ENCODE assay signal across 9 cellular contexts in genomic region chr17:79970576-79971068, GRCh38.
DNase-seq lines count a peak whose midpoint lies in the region; ATAC-seq and TF ChIP-seq lines count a peak whose summit lies in the region.
"Had no signal": no experiment of that assay in that cellular context is flagged by ENCODE, and none has a peak within 500 bp of the region (broad histone marks: within the 10 kb centered on the region; RNA-seq: fewer than 3 reads in every experiment).

No MANE protein-coding gene starts in this region.

- H3F3A ChIP-seq in GM23338 (replicated peaks; ENCODE audit: low read depth) (peaks cover 18% of the 10 kb centered on the region; the same call in 1 of the 2 replicates), PC-9 (ENCODE audit: insufficient read depth, low read depth) (no peaks in the 10 kb centered on the region)

- peaks cover 7% of the 10 kb centered on the region for H3K27me3 Mint-ChIP-seq in GM23338 (ENCODE audit: insufficient read depth, low read depth, poor library complexity)
- H3K27me3 Mint-ChIP-seq in memory B cell: peaks cover 3% of the 10 kb centered on the region

- H3K27me3 ChIP-seq in GM23338 (ENCODE audit: insufficient read depth): no peaks in the 10 kb centered on the region
- H3K27me3 ChIP-seq in PC-9 (ENCODE audit: insufficient read depth, low read depth): no peaks in the 10 kb centered on the region

- BruUV-seq in PC-9 (replicated peaks; lab: Mats Ljungman, UMichigan): no TSS peak

- H3K4me3 Mint-ChIP-seq in GM23338: no peak overlapping the region
- H3K4me3 Mint-ChIP-seq in memory B cell: peak overlapping the region; percentile 35
- H3K4me3 Mint-ChIP-seq: effector memory CD8-positive, alpha-beta T cell had no signal

- peaks cover 16% of the 10 kb centered on the region for H3K4me1 ChIP-seq in GM23338 (ENCODE audit: insufficient read depth)
- no peaks in the 10 kb centered on the region for H3K4me1 ChIP-seq in PC-9 (replicated peaks; ENCODE audit: insufficient read depth)

- peak; percentile 61 for ATAC-seq in GM23338
- ATAC-seq in memory B cell (ENCODE audit: low read depth): peak; percentile 77
- no peak for ATAC-seq in HG03039 (IDR thresholded peaks at IDR 0.05; ENCODE audit: unreplicated experiment)
- ATAC-seq: effector memory CD8-positive, alpha-beta T cell had no signal

- H3K9me3 ChIP-seq in PC-9 (ENCODE audit: insufficient read depth, low read depth): no peaks in the 10 kb centered on the region

- H3K36me3 ChIP-seq in GM23338 (ENCODE audit: insufficient read depth): peaks cover 8% of the 10 kb centered on the region
- no peaks in the 10 kb centered on the region for H3K36me3 ChIP-seq in PC-9 (ENCODE audit: low read depth)

- POLR2A ChIA-PET in PC-9 (lab: Charles Lee; ENCODE audit: unreplicated experiment): no interaction called here

- H3K4me1 Mint-ChIP-seq in GM23338 (peaks cover 34% of the 10 kb centered on the region), memory B cell (peaks cover 23% of the 10 kb centered on the region)

- H3K27ac Mint-ChIP-seq in GM23338 (no peak overlapping the region), memory B cell (no peak overlapping the region)
- H3K27ac Mint-ChIP-seq: effector memory CD8-positive, alpha-beta T cell had no signal

- CTCF ChIA-PET in PC-9 (lab: Charles Lee): interaction anchor here (0.6 kb wide), 1 partner anchor 52 kb away, joined by 3 read pairs; no protein-coding TSS in a partner anchor

- no peak overlapping the region for H2AFZ ChIP-seq in GM23338
- no peak overlapping the region for H2AFZ ChIP-seq in PC-9

- H3K9me2 ChIP-seq in GM23338 (ENCODE audit: insufficient read depth) (no peaks in the 10 kb centered on the region), PC-9 (ENCODE audit: insufficient read depth) (no peaks in the 10 kb centered on the region)

- DNase-seq in AML-193 (lab: John Stamatoyannopoulos, UW): peak; percentile 81
- peak; percentile 93 for DNase-seq in GM23338 (ENCODE audit: low spot score)
- DNase-seq in PC-9: no peak
- DNase-seq in cardiac fibroblast (ENCODE audit: low read depth in 2 of 2): peak; percentile 42 to 53
- peak in 1 of 2 donors; percentile 53 for DNase-seq in memory B cell (ENCODE audit: low spot score in 2 of 2)
- no peak for DNase-seq in NCI-H187 treated with DMSO at 0.1 percent for 48 hours (lab: John Stamatoyannopoulos, UW)
- DNase-seq in DMS79 treated with DMSO at 0.1 percent for 48 hours (lab: John Stamatoyannopoulos, UW): no peak

- H3K36me3 Mint-ChIP-seq in GM23338 (ENCODE audit: low read depth) (peaks cover 11% of the 10 kb centered on the region), memory B cell (peaks cover 2% of the 10 kb centered on the region)

- no peak overlapping the region for H3K4me2 ChIP-seq in GM23338
- H3K4me2 ChIP-seq in PC-9: no peak overlapping the region

- H3K4me3 ChIP-seq in GM23338 (no peak overlapping the region), PC-9 (no peak overlapping the region), cardiac fibroblast (replicated peaks in 1 of 2; ENCODE audit: low read depth in 2 of 2, low read length in 2 of 2) (no peak overlapping the region)

- intact Hi-C loops in PC-9 (cut with micrococcal nuclease; ENCODE audit: unreplicated experiment): no loop called here

- no peak overlapping the region for H3K27ac ChIP-seq in GM23338 (ENCODE audit: low read depth)
- H3K27ac ChIP-seq in PC-9: no peak overlapping the region

- TF ChIP-seq CTCF in GM23338 (conservative IDR thresholded peaks at IDR 0.05; ENCODE audit: low read depth in 2 of 2): peak; percentile 80 to 99
- TF ChIP-seq CTCF in PC-9 (conservative IDR thresholded peaks at IDR 0.05): 0 out of 2 replicates have a peak, but pooled peaks have one; percentile 44
- peak; percentile 36 for TF ChIP-seq CTCF in cardiac fibroblast (IDR thresholded peaks at IDR 0.05; ENCODE audit: low read depth, low read length)

- H4K20me1 ChIP-seq in GM23338 (replicated peaks; ENCODE audit: insufficient read depth): peaks cover 5% of the 10 kb centered on the region; the same call in 1 of the 2 replicates
- H4K20me1 ChIP-seq in PC-9 (ENCODE audit: insufficient read depth): no peaks in the 10 kb centered on the region

- H3K9me3 Mint-ChIP-seq in GM23338 (no peaks in the 10 kb centered on the region; the same call in 2 of the 3 replicates), memory B cell (no peaks in the 10 kb centered on the region)
- H3K9me3 Mint-ChIP-seq: effector memory CD8-positive, alpha-beta T cell had no signal

- H3K79me2 ChIP-seq in GM23338 (replicated peaks; ENCODE audit: insufficient read depth) (peaks cover 45% of the 10 kb centered on the region), PC-9 (ENCODE audit: low read depth) (no peaks in the 10 kb centered on the region)

TF ChIP-seq in GM23338, 12 proteins besides CTCF, POLR2A, EP300 and RAD21:
- TF ChIP-seq POLR2AphosphoS5 (IDR thresholded peaks at IDR 0.05; ENCODE audit: low read depth) (no peak), REST (IDR thresholded peaks at IDR 0.05; ENCODE audit: unreplicated experiment) (no peak)

Comparison
In these comparisons a context has a peak if more than half of its experiments do, and no peak if none do; other contexts are left out.
1. DNase-seq: peak in AML-193 (2 of 2), GM23338 (single experiment) and cardiac fibroblast (2 of 2); none in PC-9 (0 of 2), NCI-H187 treated with DMSO at 0.1 percent for 48 hours (single experiment) and DMS79 treated with DMSO at 0.1 percent for 48 hours (single experiment).
2. CTCF ChIP-seq: peak in every context shown above with its lines; median percentile 90 in GM23338; 44 in PC-9; 36 in cardiac fibroblast.